8 cellular contexts compared by ENCODE assay signal in genomic region chr1:178725603-178726517, GRCh38. TPM values are rescaled to one million over a fixed set of nuclear protein-coding genes. Genes with fewer than 3 reads are reported as not detected.
DNase-seq lines count a peak whose midpoint lies in the region; ATAC-seq and TF ChIP-seq lines count a peak whose summit lies in the region.

No MANE protein-coding gene starts in this region.

- peak overlapping the region; percentile 88 for H3K4me3 Mint-ChIP-seq in WTC11

- CTCF ChIA-PET in WTC11 (lab: Charles Lee), result interaction anchor here (0.6 to 3.5 kb wide), 12 partner anchors 27 to 1774 kb away, joined by 3 to 20 read pairs (median 4); no protein-coding TSS in a partner anchor

- peaks cover 31% of the 10 kb centered on the region for H3K4me1 Mint-ChIP-seq in WTC11

- no peaks in the 10 kb centered on the region for H3K27me3 Mint-ChIP-seq in WTC11 (ENCODE audit: low read depth)

- ATAC-seq in HG02973 (IDR thresholded peaks at IDR 0.05; ENCODE audit: unreplicated experiment) (peak; percentile 64), WTC11 (peak; percentile 80)

- POLR2A ChIA-PET in WTC11 (lab: Charles Lee), result interaction anchor here (0.6 to 1.8 kb wide), 13 partner anchors 9 to 504 kb away, joined by 3 to 10 read pairs (median 3); no protein-coding TSS in a partner anchor

- H3K27ac Mint-ChIP-seq in WTC11, result peak overlapping the region; percentile 94

- TF ChIP-seq CTCF in WTC11 (IDR thresholded peaks at IDR 0.05), result no peak

- H3K9me3 Mint-ChIP-seq in WTC11, result no peaks in the 10 kb centered on the region

- peaks cover 6% of the 10 kb centered on the region for H3K36me3 Mint-ChIP-seq in WTC11

- peak; percentile 12 for DNase-seq in NCI-H1092 treated with DMSO at 0.1 percent for 48 hours (lab: John Stamatoyannopoulos, UW)
- no peak for DNase-seq in NCI-H1092 (lab: John Stamatoyannopoulos, UW)
- peak; percentile 20 for DNase-seq in NCI-H2081 treated with DMSO at 0.1 percent for 48 hours (lab: John Stamatoyannopoulos, UW)
- DNase-seq in WTC11 (ENCODE audit: low spot score), result peak; percentile 62
- DNase-seq in cerebellar nuclear complex (lab: John Stamatoyannopoulos, UW), result peak; percentile 24 to 62
- peak; percentile 62 for DNase-seq in inferior parietal cortex (ENCODE audit: extremely low spot score)
- peak; percentile 25 to 38 for DNase-seq in stimulated activated CD4-positive, alpha-beta T cell treated with anti-CD3 and anti-CD28 coated beads, Interleukin-12 subunit alpha, Interleukin-12 subunit beta, amount 100 ng/mL, for 24 hours (ENCODE audit: low read depth in 2 of 2)

TF ChIP-seq in WTC11, 78 proteins besides CTCF, POLR2A, EP300 and RAD21:
- TF ChIP-seq, protein P1, sequence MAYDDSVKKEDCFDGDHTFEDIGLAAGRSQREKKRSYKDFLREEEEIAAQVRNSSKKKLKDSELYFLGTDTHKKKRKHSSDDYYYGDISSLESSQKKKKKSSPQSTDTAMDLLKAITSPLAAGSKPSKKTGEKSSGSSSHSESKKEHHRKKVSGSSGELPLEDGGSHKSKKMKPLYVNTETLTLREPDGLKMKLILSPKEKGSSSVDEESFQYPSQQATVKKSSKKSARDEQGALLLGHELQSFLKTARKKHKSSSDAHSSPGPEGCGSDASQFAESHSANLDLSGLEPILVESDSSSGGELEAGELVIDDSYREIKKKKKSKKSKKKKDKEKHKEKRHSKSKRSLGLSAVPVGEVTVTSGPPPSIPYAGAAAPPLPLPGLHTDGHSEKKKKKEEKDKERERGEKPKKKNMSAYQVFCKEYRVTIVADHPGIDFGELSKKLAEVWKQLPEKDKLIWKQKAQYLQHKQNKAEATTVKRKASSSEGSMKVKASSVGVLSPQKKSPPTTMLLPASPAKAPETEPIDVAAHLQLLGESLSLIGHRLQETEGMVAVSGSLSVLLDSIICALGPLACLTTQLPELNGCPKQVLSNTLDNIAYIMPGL (CRISPR knock-in tag; IDR thresholded peaks at IDR 0.05), result peak; percentile 62; the same call in 1 of the 2 replicates
- TF ChIP-seq ZNF512 (CRISPR knock-in tag; IDR thresholded peaks at IDR 0.05; ENCODE audit: borderline replicate concordance) (no peak), TEAD1 (CRISPR knock-in tag; IDR thresholded peaks at IDR 0.05) (no peak; the same call in 1 of the 2 replicates), SP1 (CRISPR knock-in tag; conservative IDR thresholded peaks at IDR 0.05) (0 out of 2 replicates have a peak, but pooled peaks have one; percentile 18), JUN (CRISPR knock-in tag; IDR thresholded peaks at IDR 0.05) (no peak), FOXP1 (CRISPR knock-in tag; IDR thresholded peaks at IDR 0.05; ENCODE audit: borderline replicate concordance) (0 out of 2 replicates have a peak, but pooled peaks have one; percentile 50), NFYB (CRISPR knock-in tag; conservative IDR thresholded peaks at IDR 0.05; ENCODE audit: low read depth) (no peak), SMAD4 (CRISPR knock-in tag; IDR thresholded peaks at IDR 0.05) (no peak), CREB1 (CRISPR knock-in tag; IDR thresholded peaks at IDR 0.05) (no peak), MXD4 (CRISPR knock-in tag; IDR thresholded peaks at IDR 0.05; ENCODE audit: borderline replicate concordance) (no peak)
- TF ChIP-seq, protein P2, sequence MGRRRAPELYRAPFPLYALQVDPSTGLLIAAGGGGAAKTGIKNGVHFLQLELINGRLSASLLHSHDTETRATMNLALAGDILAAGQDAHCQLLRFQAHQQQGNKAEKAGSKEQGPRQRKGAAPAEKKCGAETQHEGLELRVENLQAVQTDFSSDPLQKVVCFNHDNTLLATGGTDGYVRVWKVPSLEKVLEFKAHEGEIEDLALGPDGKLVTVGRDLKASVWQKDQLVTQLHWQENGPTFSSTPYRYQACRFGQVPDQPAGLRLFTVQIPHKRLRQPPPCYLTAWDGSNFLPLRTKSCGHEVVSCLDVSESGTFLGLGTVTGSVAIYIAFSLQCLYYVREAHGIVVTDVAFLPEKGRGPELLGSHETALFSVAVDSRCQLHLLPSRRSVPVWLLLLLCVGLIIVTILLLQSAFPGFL (CRISPR knock-in tag; IDR thresholded peaks at IDR 0.05; ENCODE audit: borderline replicate concordance), result no peak
- TF ChIP-seq, protein P3, sequence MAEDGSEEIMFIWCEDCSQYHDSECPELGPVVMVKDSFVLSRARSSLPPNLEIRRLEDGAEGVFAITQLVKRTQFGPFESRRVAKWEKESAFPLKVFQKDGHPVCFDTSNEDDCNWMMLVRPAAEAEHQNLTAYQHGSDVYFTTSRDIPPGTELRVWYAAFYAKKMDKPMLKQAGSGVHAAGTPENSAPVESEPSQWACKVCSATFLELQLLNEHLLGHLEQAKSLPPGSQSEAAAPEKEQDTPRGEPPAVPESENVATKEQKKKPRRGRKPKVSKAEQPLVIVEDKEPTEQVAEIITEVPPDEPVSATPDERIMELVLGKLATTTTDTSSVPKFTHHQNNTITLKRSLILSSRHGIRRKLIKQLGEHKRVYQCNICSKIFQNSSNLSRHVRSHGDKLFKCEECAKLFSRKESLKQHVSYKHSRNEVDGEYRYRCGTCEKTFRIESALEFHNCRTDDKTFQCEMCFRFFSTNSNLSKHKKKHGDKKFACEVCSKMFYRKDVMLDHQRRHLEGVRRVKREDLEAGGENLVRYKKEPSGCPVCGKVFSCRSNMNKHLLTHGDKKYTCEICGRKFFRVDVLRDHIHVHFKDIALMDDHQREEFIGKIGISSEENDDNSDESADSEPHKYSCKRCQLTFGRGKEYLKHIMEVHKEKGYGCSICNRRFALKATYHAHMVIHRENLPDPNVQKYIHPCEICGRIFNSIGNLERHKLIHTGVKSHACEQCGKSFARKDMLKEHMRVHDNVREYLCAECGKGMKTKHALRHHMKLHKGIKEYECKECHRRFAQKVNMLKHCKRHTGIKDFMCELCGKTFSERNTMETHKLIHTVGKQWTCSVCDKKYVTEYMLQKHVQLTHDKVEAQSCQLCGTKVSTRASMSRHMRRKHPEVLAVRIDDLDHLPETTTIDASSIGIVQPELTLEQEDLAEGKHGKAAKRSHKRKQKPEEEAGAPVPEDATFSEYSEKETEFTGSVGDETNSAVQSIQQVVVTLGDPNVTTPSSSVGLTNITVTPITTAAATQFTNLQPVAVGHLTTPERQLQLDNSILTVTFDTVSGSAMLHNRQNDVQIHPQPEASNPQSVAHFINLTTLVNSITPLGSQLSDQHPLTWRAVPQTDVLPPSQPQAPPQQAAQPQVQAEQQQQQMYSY (CRISPR knock-in tag; IDR thresholded peaks at IDR 0.05), result peak; percentile 61; the same call in 1 of the 2 replicates

RNA-seq across cellular contexts. Expression of gene RALGPS2, which starts 0.8 kb away (rescaled TPM):
- 33.8 to 38.0 TPM (median 37.0 TPM) in 3 replicates for total RNA-seq in WTC11 (2021)
